Comparison of ENCODE assay signal across 8 cellular contexts in the genomic region with DNA sequence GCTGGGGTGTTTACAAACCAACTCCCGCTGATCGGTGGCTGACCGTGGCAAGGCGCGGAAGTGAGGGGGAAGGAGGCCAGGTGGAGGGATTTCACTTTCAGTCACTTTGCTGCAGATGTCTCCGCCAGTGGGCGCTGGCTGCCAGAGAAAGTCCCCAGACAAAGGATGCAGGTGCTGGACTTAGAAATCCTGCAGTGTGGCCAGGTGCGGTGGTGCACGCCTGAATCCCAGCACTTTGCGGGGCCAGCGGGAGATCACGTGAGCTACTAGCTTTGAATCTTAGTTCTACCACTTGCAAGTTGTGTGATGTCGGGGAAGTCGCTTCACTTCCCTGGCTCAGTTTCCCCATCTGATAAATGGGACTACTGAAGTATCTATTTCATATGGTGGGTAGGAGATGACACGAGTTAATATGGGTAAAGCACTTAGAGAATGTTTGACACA.
DNase-seq lines count a peak whose midpoint lies in the region; ATAC-seq, FAIRE-seq and TF ChIP-seq lines count a peak whose summit lies in the region.

No MANE protein-coding gene starts in this region.

- DNase-seq in NCI-H524 (lab: John Stamatoyannopoulos, UW), result peak; percentile 59 to 63
- DNase-seq in activated T-helper 1 cell treated with Interleukin-2 at 50 U/mL for 16 hours (ENCODE audit: low read depth), result peak; percentile 15
- no peak for DNase-seq in kidney
- DNase-seq in stimulated activated CD8-positive, alpha-beta memory T cell treated with anti-CD3 and anti-CD28 coated beads, Interleukin-7, amount 100 ng/mL, for 48 hours (ENCODE audit: extremely low read depth in 1 of 2, low read depth in 1 of 2), result peak; percentile 3 to 20
- no peak for DNase-seq in nucleus accumbens (lab: John Stamatoyannopoulos, UW)
- DNase-seq in GF-D8 (lab: John Stamatoyannopoulos, UW), result no peak

- peak; percentile 33 for TF ChIP-seq CTCF in kidney (IDR thresholded peaks at IDR 0.05; ENCODE audit: borderline replicate concordance, extremely low read depth, insufficient read depth)

- H3K4me3 ChIP-seq in kidney (ENCODE audit: low read length in 2 of 2), result no peak overlapping the region

- no peak overlapping the region for H3K27ac ChIP-seq in kidney (ENCODE audit: low read depth in 2 of 2, low read length in 2 of 2)

- H3K4me1 ChIP-seq in kidney (ENCODE audit: control insufficient read depth in 1 of 2, insufficient read depth in 1 of 2, low read depth in 1 of 2, low read length in 2 of 2), result peaks cover 0 to 2% of the 10 kb centered on the region in 2 donors

- H3K9ac ChIP-seq in kidney (ENCODE audit: low read length in 2 of 2), result no peak overlapping the region

- FAIRE-seq in kidney (lab: Jason Lieb, UNC), result no peak

- no peaks in the 10 kb centered on the region for H3K9me3 ChIP-seq in kidney (ENCODE audit: control insufficient read depth in 1 of 2, low read length in 2 of 2)

- ATAC-seq in GM18502 (IDR thresholded peaks at IDR 0.05; ENCODE audit: poor library complexity, unreplicated experiment) (peak; percentile 94), HG02623 (IDR thresholded peaks at IDR 0.05; ENCODE audit: unreplicated experiment) (peak; percentile 90)

- H3K36me3 ChIP-seq in kidney (ENCODE audit: control insufficient read depth in 1 of 2, insufficient read depth in 2 of 2, low read length in 2 of 2), result no peaks in the 10 kb centered on the region

- intact Hi-C loops in kidney (cut with DNase I), result no loop called here

Comparison
In these comparisons a context has a peak if more than half of its experiments do, and no peak if none do; other contexts are left out.
1. DNase-seq: peak in NCI-H524 (2 of 2), activated T-helper 1 cell treated with Interleukin-2 at 50 U/mL for 16 hours (single experiment) and stimulated activated CD8-positive, alpha-beta memory T cell treated with anti-CD3 and anti-CD28 coated beads, Interleukin-7, amount 100 ng/mL, for 48 hours (2 of 2); none in kidney (single experiment), nucleus accumbens (0 of 56) and GF-D8 (single experiment).